Comparison of ENCODE assay signal across 8 cellular contexts in genomic region chr15:85253196-85253915, GRCh38.
DNase-seq lines count a peak whose midpoint lies in the region; ATAC-seq and TF ChIP-seq lines count a peak whose summit lies in the region.
"Not testable (repeated sequence)": the region's sequence is repeated elsewhere in the genome, so short reads cannot be mapped to it uniquely, and the experiment has no call there.

No MANE protein-coding gene starts in this region.

- H3K9me3 ChIP-seq in DOHH2 (ENCODE audit: control insufficient read depth, insufficient read depth, low read length); esophagus (ENCODE audit: control insufficient read depth in 2 of 2, insufficient read depth in 1 of 2, low read depth in 1 of 2, low read length in 1 of 2); spleen: not testable (repeated sequence)

- peak overlapping the region; percentile 56 for H3K4me2 ChIP-seq in DOHH2 (ENCODE audit: low read length)

- intact Hi-C loops in activated B cell treated with CpG ODN at 0.5 μM for 24 hours (cut with micrococcal nuclease): loop anchor here (5.0 kb wide), 1 partner anchor 34 kb away; no protein-coding TSS in a partner anchor
- intact Hi-C loops in spleen (cut with DNase I; ENCODE audit: low total_unique reads): not testable (repeated sequence)

- peak overlapping the region; percentile 30 for H3K27ac Mint-ChIP-seq in activated B cell treated with CpG ODN at 0.5 μM for 24 hours

- not testable (repeated sequence) for H3K9me2 ChIP-seq in DOHH2 (replicated peaks; ENCODE audit: control insufficient read depth, low read length)

- POLR2A ChIA-PET in activated B cell treated with CpG ODN at 0.5 μM for 24 hours (lab: Charles Lee): not testable (repeated sequence)

- H3K79me2 ChIP-seq in DOHH2 (ENCODE audit: control insufficient read depth, low read length): not testable (repeated sequence)

- not testable (repeated sequence) for H3K36me3 Mint-ChIP-seq in activated B cell treated with CpG ODN at 0.5 μM for 24 hours (ENCODE audit: low read depth)

- not testable (repeated sequence) for H3K9me3 Mint-ChIP-seq in activated B cell treated with CpG ODN at 0.5 μM for 24 hours

- DNase-seq in activated B cell treated with CpG ODN at 0.5 μM for 24 hours (peak; percentile 28), spleen (peak; percentile 72)

- CTCF ChIA-PET in activated B cell treated with CpG ODN at 0.5 μM for 24 hours (lab: Charles Lee): not testable (repeated sequence)

- H3K4me1 Mint-ChIP-seq in activated B cell treated with CpG ODN at 0.5 μM for 24 hours: peaks cover 15% of the 10 kb centered on the region

- H3K27me3 Mint-ChIP-seq in activated B cell treated with CpG ODN at 0.5 μM for 24 hours: not testable (repeated sequence)

- H3F3A ChIP-seq in DOHH2 (ENCODE audit: control insufficient read depth, insufficient read depth): not testable (repeated sequence)

- not testable (repeated sequence) for H3K27me3 ChIP-seq in DOHH2 (ENCODE audit: control insufficient read depth, low read length); esophagus (ENCODE audit: control insufficient read depth in 1 of 2, insufficient read depth in 2 of 2, low read length in 2 of 2); spleen (replicated peaks in 1 of 7)

- ATAC-seq in GM18909 (IDR thresholded peaks at IDR 0.05; ENCODE audit: poor library complexity, unreplicated experiment) (peak; percentile 75), GM21447 (IDR thresholded peaks at IDR 0.05; ENCODE audit: unreplicated experiment) (peak; percentile 73), HG02938 (IDR thresholded peaks at IDR 0.05; ENCODE audit: unreplicated experiment) (peak; percentile 69), HG03521 (IDR thresholded peaks at IDR 0.05; ENCODE audit: unreplicated experiment) (peak; percentile 57), activated B cell treated with CpG ODN at 0.5 μM for 24 hours (ENCODE audit: low read depth) (peak; percentile 78)

- 55% methylated on average over 12 to 15 of the region's 15 CpGs for WGBS in esophagus, 2 donors
- 52 to 66% (median 62%) methylated on average over 4 to 15 of the region's 15 CpGs for WGBS in spleen, 5 donors

- peak overlapping the region; percentile 38; the same call in 1 of the 2 replicates for H3K4me3 ChIP-seq in DOHH2 (ENCODE audit: low read length)
- not testable (repeated sequence) for H3K4me3 ChIP-seq in esophagus (ENCODE audit: low read depth in 1 of 2, low read length in 2 of 2); spleen

- not testable (repeated sequence) for H3K27ac ChIP-seq in DOHH2 (ENCODE audit: low read depth, low read length); spleen
- H3K27ac ChIP-seq in esophagus (ENCODE audit: low read depth in 2 of 2, low read length in 1 of 2): peak overlapping the region; percentile 69 to 70

- TF ChIP-seq CTCF in DOHH2 (IDR thresholded peaks at IDR 0.05; ENCODE audit: low read depth, low read length, poor library complexity, severe bottlenecking); activated B cell treated with CpG ODN at 0.5 μM for 24 hours (IDR thresholded peaks at IDR 0.05); spleen (IDR thresholded peaks at IDR 0.05 in 8 of 11, conservative IDR thresholded peaks at IDR 0.05 in 3 of 11): not testable (repeated sequence)

- H3K4me3 Mint-ChIP-seq in activated B cell treated with CpG ODN at 0.5 μM for 24 hours: peak overlapping the region; percentile 46

- not testable (repeated sequence) for H4K20me1 ChIP-seq in DOHH2 (ENCODE audit: control insufficient read depth, insufficient read depth, low read depth, low read length)

- H3K36me3 ChIP-seq in DOHH2 (ENCODE audit: control insufficient read depth, low read length); esophagus (ENCODE audit: control insufficient read depth in 2 of 2, insufficient read depth in 2 of 2, low read length in 1 of 2); spleen: not testable (repeated sequence)

- TF ChIP-seq POLR2A in spleen (IDR thresholded peaks at IDR 0.05): not testable (repeated sequence)

- H3K4me1 ChIP-seq in DOHH2 (ENCODE audit: control insufficient read depth, low read length) (peaks cover 35% of the 10 kb centered on the region), spleen (peaks cover 0 to 30% (median 13%) of the 10 kb centered on the region in 6 donors)
- H3K4me1 ChIP-seq in esophagus (ENCODE audit: control insufficient read depth in 2 of 2, insufficient read depth in 2 of 2, low read length in 1 of 2): not testable (repeated sequence)
